ENCODE assay signal across 9 cellular contexts in the genomic region with DNA sequence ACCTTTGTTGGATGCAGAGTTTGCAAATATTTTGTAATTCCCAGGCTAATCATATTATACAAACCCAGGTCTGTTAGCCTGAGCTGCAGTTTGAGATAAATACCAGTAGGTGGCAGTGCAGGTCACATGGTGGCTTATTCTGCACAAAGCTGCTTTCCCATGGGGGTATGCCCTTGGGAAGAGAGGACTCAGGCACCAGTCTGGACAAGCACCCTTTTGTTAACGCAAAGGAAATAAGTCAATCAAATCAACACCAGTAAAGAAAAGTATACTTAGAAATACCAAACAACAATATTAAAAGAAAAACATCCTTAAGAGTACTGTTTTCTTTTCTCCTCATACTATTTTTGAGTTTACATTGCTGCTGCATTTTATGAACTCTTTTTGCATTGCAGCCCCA.
DNase-seq lines count a peak whose midpoint lies in the region; ATAC-seq and TF ChIP-seq lines count a peak whose summit lies in the region.
"Had no signal": no experiment of that assay in that cellular context is flagged by ENCODE, and none has a peak within 500 bp of the region (broad histone marks: within the 10 kb centered on the region; RNA-seq: fewer than 3 reads in every experiment).

No MANE protein-coding gene starts in this region.

- 11 to 37% (median 21%) methylated on average over 1 of the region's 1 CpG for WGBS in adrenal gland, 4 donors
- WGBS in iPS DF 6.9 (ENCODE audit: insufficient coverage, insufficient read length): no CpG with 5 or more reads among the region's 1 CpG
- 31 to 54% methylated on average over 1 of the region's 1 CpG for WGBS in transverse colon (ENCODE audit: low coverage in 1 of 2), 2 donors

- in situ Hi-C loops in transverse colon (cut with MboI; ENCODE audit: low pct_ligation_motif_present in 1 of 4, low pct_unique_long_range_greater_than_20kb in 1 of 4, low sequenced_read_pairs in 3 of 4): no loop called here

- peak; percentile 77 for DNase-seq in D341Med (ENCODE audit: low spot score)
- peak; percentile 44 for DNase-seq in M059J (ENCODE audit: low read depth)
- peak in 5 of 7 donors; percentile 20 to 39 (median 29) for DNase-seq in adrenal gland
- DNase-seq in iPS DF 6.9 (ENCODE audit: low read depth, low spot score): peak; percentile 61
- peak; percentile 15 for DNase-seq in transverse colon
- no peak for DNase-seq in stimulated activated naive CD8-positive, alpha-beta T cell treated with anti-CD3 and anti-CD28 coated beads, Interleukin-15, amount 100 ng/mL, for 72 hours

- no peak for TF ChIP-seq EP300 in transverse colon (IDR thresholded peaks at IDR 0.05; ENCODE audit: low read depth)

- H3K27me3 Mint-ChIP-seq in stimulated activated naive CD8-positive, alpha-beta T cell treated with anti-CD3 and anti-CD28 coated beads, Interleukin-15, amount 100 ng/mL, for 72 hours: no peaks in the 10 kb centered on the region

- no peak overlapping the region for H3K4me3 Mint-ChIP-seq in stimulated activated naive CD8-positive, alpha-beta T cell treated with anti-CD3 and anti-CD28 coated beads, Interleukin-15, amount 100 ng/mL, for 72 hours

- no peak overlapping the region for H3K27ac Mint-ChIP-seq in stimulated activated naive CD8-positive, alpha-beta T cell treated with anti-CD3 and anti-CD28 coated beads, Interleukin-15, amount 100 ng/mL, for 72 hours

- H3K9me3 ChIP-seq in adrenal gland (replicated peaks in 1 of 3) (no peaks in the 10 kb centered on the region), iPS DF 6.9 (ENCODE audit: control insufficient read depth, insufficient read depth, low read length) (no peaks in the 10 kb centered on the region), transverse colon (no peaks in the 10 kb centered on the region)

- ATAC-seq in GM18868 (IDR thresholded peaks at IDR 0.05; ENCODE audit: unreplicated experiment): peak; percentile 84
- no peak for ATAC-seq in HG03571 (IDR thresholded peaks at IDR 0.05; ENCODE audit: unreplicated experiment)
- no peak for ATAC-seq in stimulated activated naive CD8-positive, alpha-beta T cell treated with anti-CD3 and anti-CD28 coated beads, Interleukin-15, amount 100 ng/mL, for 72 hours

- intact Hi-C loops in adrenal gland (cut with DNase I) (no loop called here), transverse colon (cut with DNase I; ENCODE audit: low total_unique reads) (no loop called here)

- H3K27ac ChIP-seq in adrenal gland (no peak overlapping the region), iPS DF 6.9 (ENCODE audit: low read length) (no peak overlapping the region), transverse colon (no peak overlapping the region)
- H3K27ac ChIP-seq: skin epidermis had no signal

- no peaks in the 10 kb centered on the region for H3K9me3 Mint-ChIP-seq in stimulated activated naive CD8-positive, alpha-beta T cell treated with anti-CD3 and anti-CD28 coated beads, Interleukin-15, amount 100 ng/mL, for 72 hours

- H3K27me3 ChIP-seq in adrenal gland: peaks cover 12% of the 10 kb centered on the region
- no peaks in the 10 kb centered on the region for H3K27me3 ChIP-seq in iPS DF 6.9 (ENCODE audit: control insufficient read depth, insufficient read depth, low read length)
- no peaks in the 10 kb centered on the region for H3K27me3 ChIP-seq in transverse colon

- no peaks in the 10 kb centered on the region for H3K4me1 Mint-ChIP-seq in stimulated activated naive CD8-positive, alpha-beta T cell treated with anti-CD3 and anti-CD28 coated beads, Interleukin-15, amount 100 ng/mL, for 72 hours

- H3K4me1 ChIP-seq in adrenal gland (replicated peaks in 1 of 2) (no peaks in the 10 kb centered on the region), iPS DF 6.9 (ENCODE audit: control insufficient read depth, insufficient read depth, low read length) (0 out of 2 replicates have a peak, but pooled peaks cover 2% of the 10 kb centered on the region), transverse colon (no peaks in the 10 kb centered on the region)

- TF ChIP-seq CTCF in adrenal gland (IDR thresholded peaks at IDR 0.05) (peak; percentile 75 to 87 (median 82)), transverse colon (IDR thresholded peaks at IDR 0.05) (peak; percentile 74 to 83 (median 78))

- H3K36me3 ChIP-seq in adrenal gland (replicated peaks in 1 of 2): no peaks in the 10 kb centered on the region
- H3K36me3 ChIP-seq in iPS DF 6.9 (ENCODE audit: control insufficient read depth, insufficient read depth, low read length): no peaks in the 10 kb centered on the region
- no peaks in the 10 kb centered on the region for H3K36me3 ChIP-seq in transverse colon

- TF ChIP-seq POLR2A in adrenal gland (IDR thresholded peaks at IDR 0.05) (no peak), transverse colon (IDR thresholded peaks at IDR 0.05) (no peak)

- H3K4me3 ChIP-seq in adrenal gland (no peak overlapping the region), iPS DF 6.9 (ENCODE audit: low read length) (no peak overlapping the region), transverse colon (no peak overlapping the region)
- H3K4me3 ChIP-seq: skin epidermis had no signal

Comparison
In these comparisons a context has a peak if more than half of its experiments do, and no peak if none do; other contexts are left out.
1. DNase-seq: peak in D341Med (single experiment), M059J (single experiment), adrenal gland (5 of 7), iPS DF 6.9 (single experiment) and transverse colon (single experiment); none in stimulated activated naive CD8-positive, alpha-beta T cell treated with anti-CD3 and anti-CD28 coated beads, Interleukin-15, amount 100 ng/mL, for 72 hours (0 of 2).